9 cellular contexts compared by ENCODE assay signal in genomic region chr17:1773000-1773714, GRCh38. TPM values are rescaled to one million over a fixed set of nuclear protein-coding genes. Genes with fewer than 3 reads are reported as not detected.
DNase-seq lines count a peak whose midpoint lies in the region; ATAC-seq, FAIRE-seq and TF ChIP-seq lines count a peak whose summit lies in the region.
"Not testable (repeated sequence)": the region's sequence is repeated elsewhere in the genome, so short reads cannot be mapped to it uniquely, and the experiment has no call there.
"Had no signal": no experiment of that assay in that cellular context is flagged by ENCODE, and none has a peak within 500 bp of the region (broad histone marks: within the 10 kb centered on the region; RNA-seq: fewer than 3 reads in every experiment).

No MANE protein-coding gene starts in this region.

- TF ChIP-seq CTCF in activated B cell treated with CpG ODN at 0.5 μM for 24 hours (IDR thresholded peaks at IDR 0.05); astrocyte of the spinal cord (IDR thresholded peaks at IDR 0.05; ENCODE audit: low read depth, low read length); fibroblast of mammary gland (conservative IDR thresholded peaks at IDR 0.05; ENCODE audit: control insufficient read depth, insufficient read depth, low read depth, low read length); keratinocyte (optimal IDR thresholded peaks at IDR 0.05 in 1 of 3, IDR thresholded peaks at IDR 0.05 in 1 of 3, conservative IDR thresholded peaks at IDR 0.05 in 1 of 3; ENCODE audit: extremely low read depth in 1 of 3, insufficient read depth in 2 of 3, low read length in 3 of 3); nephron (IDR thresholded peaks at IDR 0.05; ENCODE audit: unreplicated experiment in 3 of 3): not testable (repeated sequence)

- not testable (repeated sequence) for H3K79me2 ChIP-seq in keratinocyte (ENCODE audit: control insufficient read depth, insufficient read depth, low read length)

- H3K27ac ChIP-seq in keratinocyte (ENCODE audit: control insufficient read depth, insufficient read depth, low read length): peak overlapping the region; percentile 30

- not testable (repeated sequence) for H3K4me3 Mint-ChIP-seq in activated B cell treated with CpG ODN at 0.5 μM for 24 hours; nephron; stimulated activated memory B cell treated with anti-CD40 and anti-IgM and Interleukin-4, amounts not matched to agents 10 μg/mL and 1 μg/mL and 100 μg/mL, for 72 hours

- not testable (repeated sequence) for H3K4me3 ChIP-seq in H7 (ENCODE audit: insufficient read depth, low read depth, low read length); astrocyte of the spinal cord (ENCODE audit: low read depth, low read length); fibroblast of mammary gland (ENCODE audit: control insufficient read depth, low read depth, low read length); keratinocyte (ENCODE audit: control insufficient read depth in 2 of 3, extremely low read depth in 1 of 3, insufficient read depth in 2 of 3, low read depth in 1 of 3, low read length in 3 of 3)

- CTCF ChIA-PET in activated B cell treated with CpG ODN at 0.5 μM for 24 hours (lab: Charles Lee): interaction anchor here (1.1 to 5.2 kb wide), 3 partner anchors 10 to 56 kb away, joined by 4 to 35 read pairs (median 5); no protein-coding TSS in a partner anchor

- ATAC-seq in activated B cell treated with CpG ODN at 0.5 μM for 24 hours (ENCODE audit: low read depth); stimulated activated memory B cell treated with anti-CD40 and anti-IgM and Interleukin-4, amounts not matched to agents 10 μg/mL and 1 μg/mL and 100 μg/mL, for 72 hours: not testable (repeated sequence)

- H3K4me1 Mint-ChIP-seq in activated B cell treated with CpG ODN at 0.5 μM for 24 hours (peaks cover 43% of the 10 kb centered on the region), nephron (peaks cover 19% of the 10 kb centered on the region)
- peaks cover 35% of the 10 kb centered on the region for H3K4me1 Mint-ChIP-seq in stimulated activated memory B cell treated with anti-CD40 and anti-IgM and Interleukin-4, amounts not matched to agents 10 μg/mL and 1 μg/mL and 100 μg/mL, for 72 hours

- not testable (repeated sequence) for FAIRE-seq in keratinocyte (lab: Jason Lieb, UNC)

- H3K36me3 ChIP-seq in H7 (replicated peaks; ENCODE audit: control insufficient read depth, insufficient read depth, low read length): not testable (repeated sequence)
- H3K36me3 ChIP-seq in keratinocyte (ENCODE audit: control insufficient read depth in 2 of 2, extremely low read depth in 1 of 2, insufficient read depth in 2 of 2, low read length in 2 of 2): peaks cover 3 to 10% of the 10 kb centered on the region in 2 experiments

- dilution Hi-C loops in keratinocyte (cut with MboI; ENCODE audit: extremely low pct_ligation_motif_present, low sequenced_read_pairs): not testable (repeated sequence)

- H3K27ac Mint-ChIP-seq in activated B cell treated with CpG ODN at 0.5 μM for 24 hours: peak overlapping the region; percentile 88
- peak overlapping the region; percentile 52 to 83 (median 60) for H3K27ac Mint-ChIP-seq in nephron
- peak overlapping the region; percentile 57 for H3K27ac Mint-ChIP-seq in stimulated activated memory B cell treated with anti-CD40 and anti-IgM and Interleukin-4, amounts not matched to agents 10 μg/mL and 1 μg/mL and 100 μg/mL, for 72 hours

- H3K36me3 Mint-ChIP-seq in activated B cell treated with CpG ODN at 0.5 μM for 24 hours (ENCODE audit: low read depth) (peaks cover 21% of the 10 kb centered on the region), nephron (ENCODE audit: low read depth) (peaks cover 59% of the 10 kb centered on the region)
- H3K36me3 Mint-ChIP-seq in stimulated activated memory B cell treated with anti-CD40 and anti-IgM and Interleukin-4, amounts not matched to agents 10 μg/mL and 1 μg/mL and 100 μg/mL, for 72 hours: peaks cover 12% of the 10 kb centered on the region

- not testable (repeated sequence) for H3K9ac ChIP-seq in keratinocyte (ENCODE audit: control insufficient read depth, extremely low read depth, insufficient read depth, low read length)

- POLR2A ChIA-PET in activated B cell treated with CpG ODN at 0.5 μM for 24 hours (lab: Charles Lee): interaction anchor here (0.5 to 6.9 kb wide), 9 partner anchors 9 to 540 kb away, joined by 3 to 67 read pairs (median 4); partner anchors contain the start of gene SERPINF1

- DNase-seq in H7 (peak; percentile 17), astrocyte of the spinal cord (ENCODE audit: low read depth, low spot score) (peak; percentile 32), fibroblast of mammary gland (ENCODE audit: low read depth) (peak; percentile 77)
- DNase-seq in activated B cell treated with CpG ODN at 0.5 μM for 24 hours; keratinocyte (ENCODE audit: low read depth, low spot score): not testable (repeated sequence)

- H3K9me3 ChIP-seq in keratinocyte (ENCODE audit: control insufficient read depth, low read depth, low read length): not testable (repeated sequence)

- in situ Hi-C loops in astrocyte of the spinal cord (cut with HindIII; ENCODE audit: low sequenced_read_pairs): not testable (repeated sequence)

- H4K20me1 ChIP-seq in keratinocyte (ENCODE audit: control insufficient read depth, extremely low read depth, insufficient read depth, low read length): not testable (repeated sequence)

- peaks cover 26% of the 10 kb centered on the region for H3K4me1 ChIP-seq in keratinocyte (ENCODE audit: control insufficient read depth, extremely low read depth, insufficient read depth, low read length)

- H3K27me3 Mint-ChIP-seq in activated B cell treated with CpG ODN at 0.5 μM for 24 hours; nephron (ENCODE audit: low read depth); stimulated activated memory B cell treated with anti-CD40 and anti-IgM and Interleukin-4, amounts not matched to agents 10 μg/mL and 1 μg/mL and 100 μg/mL, for 72 hours: not testable (repeated sequence)

- H2AFZ ChIP-seq in keratinocyte (ENCODE audit: control insufficient read depth, low read length): not testable (repeated sequence)

- not testable (repeated sequence) for H3K9me3 Mint-ChIP-seq in activated B cell treated with CpG ODN at 0.5 μM for 24 hours; nephron; stimulated activated memory B cell treated with anti-CD40 and anti-IgM and Interleukin-4, amounts not matched to agents 10 μg/mL and 1 μg/mL and 100 μg/mL, for 72 hours

- not testable (repeated sequence) for H3K4me2 ChIP-seq in keratinocyte (ENCODE audit: control insufficient read depth, extremely low read depth, insufficient read depth, low read depth, low read length)

- not testable (repeated sequence) for H3K9me1 ChIP-seq in keratinocyte (ENCODE audit: control insufficient read depth, extremely low read depth, insufficient read depth, low read length)

- H3K27me3 ChIP-seq in H7 (ENCODE audit: control insufficient read depth, insufficient read depth, low read length); keratinocyte (ENCODE audit: control insufficient read depth, extremely low read depth, insufficient read depth, low read length): not testable (repeated sequence)

- intact Hi-C loops in activated B cell treated with CpG ODN at 0.5 μM for 24 hours (cut with micrococcal nuclease): not testable (repeated sequence)

RNA-seq across cellular contexts. Expression of gene SERPINF1, which starts 11.3 kb away (rescaled TPM):
- 30.3 and 33.4 TPM in 2 replicates for total RNA-seq in H7 (2014; rRNA removed; shearing (Covaris generic))
- total RNA-seq in activated B cell treated with CpG ODN at 0.5 μM for 24 hours: 8.7 and 14.8 TPM in 2 replicates
- 17.3 to 29.8 TPM (median 23.2 TPM) in 3 replicates for polyA plus RNA-seq in keratinocyte
- polyA plus RNA-seq in keratinocyte (2011; ENCODE audit: low read depth): 7.0 TPM
- polyA plus RNA-seq in keratinocyte (2011; cell fraction: cytosol; rRNA removed): 7.6 and 12.1 TPM in 2 replicates
- 74.3 and 95.0 TPM in 2 replicates for polyA plus RNA-seq in keratinocyte (2011; cell fraction: nucleus; rRNA removed)
- polyA plus RNA-seq in keratinocyte (2012; ENCODE audit: low replicate concordance): 7.5 and 8.7 TPM in 2 replicates
- polyA minus RNA-seq in keratinocyte: 9.5 to 29.1 TPM (median 15.6 TPM) in 3 replicates
- 11.1 TPM for polyA minus RNA-seq in keratinocyte (2011; cell fraction: cytosol; rRNA and poly(A)+ RNA removed)
- polyA minus RNA-seq in keratinocyte (2011; cell fraction: nucleus; rRNA and poly(A)+ RNA removed): 6.6 and 10.3 TPM in 2 replicates

RNA-seq across cellular contexts. Expression of gene SERPINF2, which starts 30.5 kb away (rescaled TPM):
- total RNA-seq in H7 (2014; rRNA removed; shearing (Covaris generic)): 0.52 and 0.74 TPM in 2 replicates
- total RNA-seq in activated B cell treated with CpG ODN at 0.5 μM for 24 hours: 0.82 and 1.3 TPM in 2 replicates
- polyA plus RNA-seq in keratinocyte: 0.93 to 1.5 TPM (median 0.96 TPM) in 3 replicates
- not detected for polyA plus RNA-seq in keratinocyte (2011; ENCODE audit: low read depth)
- 0.50 and 1.1 TPM in 2 replicates for polyA plus RNA-seq in keratinocyte (2011; cell fraction: cytosol; rRNA removed)
- polyA plus RNA-seq in keratinocyte (2011; cell fraction: nucleus; rRNA removed): 1.3 and 2.0 TPM in 2 replicates
- polyA plus RNA-seq in keratinocyte (2012; ENCODE audit: low replicate concordance): 0.66 and 1.7 TPM in 2 replicates
- 0.45 to 1.0 TPM (median 0.46 TPM) in 3 replicates for polyA minus RNA-seq in keratinocyte
- polyA minus RNA-seq in keratinocyte (2011; cell fraction: cytosol; rRNA and poly(A)+ RNA removed): 2.3 TPM
- 0.95 and 1.0 TPM in 2 replicates for polyA minus RNA-seq in keratinocyte (2011; cell fraction: nucleus; rRNA and poly(A)+ RNA removed)
- total RNA-seq: glomerular endothelial cell, temporal lobe had no signal

RNA-seq across cellular contexts. Expression of gene WDR81, which starts 48.7 kb away (rescaled TPM):
- 13.2 and 14.3 TPM in 2 replicates for total RNA-seq in H7 (2014; rRNA removed; shearing (Covaris generic))
- total RNA-seq in activated B cell treated with CpG ODN at 0.5 μM for 24 hours: 42.7 and 48.4 TPM in 2 replicates
- polyA plus RNA-seq in keratinocyte: 4.2 to 9.5 TPM (median 7.3 TPM) in 3 replicates
- 3.9 TPM for polyA plus RNA-seq in keratinocyte (2011; ENCODE audit: low read depth)
- 2.9 and 6.2 TPM in 2 replicates for polyA plus RNA-seq in keratinocyte (2011; cell fraction: cytosol; rRNA removed)
- polyA plus RNA-seq in keratinocyte (2011; cell fraction: nucleus; rRNA removed): 21.5 and 27.0 TPM in 2 replicates
- 8.9 and 15.4 TPM in 2 replicates for polyA plus RNA-seq in keratinocyte (2012; ENCODE audit: low replicate concordance)
- 7.7 to 21.7 TPM (median 11.9 TPM) in 3 replicates for polyA minus RNA-seq in keratinocyte
- polyA minus RNA-seq in keratinocyte (2011; cell fraction: cytosol; rRNA and poly(A)+ RNA removed): 19.6 TPM
- polyA minus RNA-seq in keratinocyte (2011; cell fraction: nucleus; rRNA and poly(A)+ RNA removed): 30.9 and 37.2 TPM in 2 replicates

RNA-seq across cellular contexts. Expression of gene SMYD4, which starts 56.5 kb away (rescaled TPM):
- total RNA-seq in H7 (2014; rRNA removed; shearing (Covaris generic)): 14.0 and 20.6 TPM in 2 replicates
- total RNA-seq in activated B cell treated with CpG ODN at 0.5 μM for 24 hours: 19.9 and 21.8 TPM in 2 replicates
- 5.6 to 6.3 TPM (median 5.8 TPM) in 3 replicates for polyA plus RNA-seq in keratinocyte
- polyA plus RNA-seq in keratinocyte (2011; ENCODE audit: low read depth): 3.0 TPM
- polyA plus RNA-seq in keratinocyte (2011; cell fraction: cytosol; rRNA removed): 2.6 and 2.9 TPM in 2 replicates
- polyA plus RNA-seq in keratinocyte (2011; cell fraction: nucleus; rRNA removed): 12.9 and 15.0 TPM in 2 replicates
- polyA plus RNA-seq in keratinocyte (2012; ENCODE audit: low replicate concordance): 4.0 and 5.3 TPM in 2 replicates
- 9.7 to 12.1 TPM (median 11.0 TPM) in 3 replicates for polyA minus RNA-seq in keratinocyte
- polyA minus RNA-seq in keratinocyte (2011; cell fraction: cytosol; rRNA and poly(A)+ RNA removed): 4.0 TPM
- polyA minus RNA-seq in keratinocyte (2011; cell fraction: nucleus; rRNA and poly(A)+ RNA removed): 8.7 and 15.7 TPM in 2 replicates

RNA-seq across cellular contexts. Expression of gene RPA1, which starts 56.6 kb away (rescaled TPM):
- total RNA-seq in H7 (2014; rRNA removed; shearing (Covaris generic)): 24.6 and 31.2 TPM in 2 replicates
- 99.8 and 109 TPM in 2 replicates for total RNA-seq in activated B cell treated with CpG ODN at 0.5 μM for 24 hours
- 70.5 to 79.7 TPM (median 74.9 TPM) in 3 replicates for polyA plus RNA-seq in keratinocyte
- 106 TPM for polyA plus RNA-seq in keratinocyte (2011; ENCODE audit: low read depth)
- polyA plus RNA-seq in keratinocyte (2011; cell fraction: cytosol; rRNA removed): 58.5 and 69.8 TPM in 2 replicates
- 81.6 and 93.6 TPM in 2 replicates for polyA plus RNA-seq in keratinocyte (2011; cell fraction: nucleus; rRNA removed)
- polyA plus RNA-seq in keratinocyte (2012; ENCODE audit: low replicate concordance): 38.9 and 51.3 TPM in 2 replicates
- polyA minus RNA-seq in keratinocyte: 29.1 to 98.7 TPM (median 89.5 TPM) in 3 replicates
- polyA minus RNA-seq in keratinocyte (2011; cell fraction: cytosol; rRNA and poly(A)+ RNA removed): 31.5 TPM
- 19.7 and 33.0 TPM in 2 replicates for polyA minus RNA-seq in keratinocyte (2011; cell fraction: nucleus; rRNA and poly(A)+ RNA removed)
